ENCODE assay signal across 25 cellular contexts in genomic region chr1:15065736-15066135, GRCh38.
DNase-seq lines count a peak whose midpoint lies in the region; ATAC-seq, FAIRE-seq and TF ChIP-seq lines count a peak whose summit lies in the region.
"Had no signal": no experiment of that assay in that cellular context is flagged by ENCODE, and none has a peak within 500 bp of the region (broad histone marks: within the 10 kb centered on the region; RNA-seq: fewer than 3 reads in every experiment).

No MANE protein-coding gene starts in this region.

- H3K27ac Mint-ChIP-seq in central memory CD8-positive, alpha-beta T cell (ENCODE audit: low read depth), result no peak overlapping the region
- peak overlapping the region; percentile 94 for H3K27ac Mint-ChIP-seq in nephron progenitor cell

- H3K4me1 ChIP-seq in HepG2 (ENCODE audit: insufficient read depth, low read length) (no peaks in the 10 kb centered on the region), right lobe of liver (no peaks in the 10 kb centered on the region), upper lobe of right lung (no peaks in the 10 kb centered on the region)
- H3K4me1 ChIP-seq: SJCRH30 had no signal

- H3K27me3 ChIP-seq in HepG2 (ENCODE audit: control insufficient read depth in 1 of 2, insufficient read depth in 2 of 2, low read length in 2 of 2) (no peaks in the 10 kb centered on the region), right lobe of liver (no peaks in the 10 kb centered on the region), upper lobe of right lung (no peaks in the 10 kb centered on the region)
- H3K27me3 ChIP-seq: SJCRH30 had no signal

- H3K79me2 ChIP-seq in HepG2 (ENCODE audit: insufficient read depth, low read length), result no peaks in the 10 kb centered on the region

- BruUV-seq in HepG2 (replicated peaks; lab: Mats Ljungman, UMichigan), result no TSS peak

- DNase-seq in HepG2 (ENCODE audit: low spot score), result no peak
- no peak for DNase-seq in right lobe of liver
- peak in 1 of 2 donors; percentile 16 for DNase-seq in central memory CD8-positive, alpha-beta T cell (ENCODE audit: low spot score in 2 of 2)
- DNase-seq in nephron progenitor cell, result no peak
- no peak for DNase-seq in upper lobe of right lung
- no peak for DNase-seq in 8988T
- no peak for DNase-seq in T-helper 2 cell
- DNase-seq: Calu3, GM23248, H7, Kasumi-1, MV-4-11, NCI-H1105, NCI-H1436 treated with DMSO at 0.1 percent for 48 hours, NCI-H187 treated with DMSO at 0.1 percent for 48 hours, NCI-H2107, NCI-H524 treated with DMSO at 0.1 percent for 48 hours, NCI-H774, PC-3, SJCRH30 had no signal

- H3K4me1 Mint-ChIP-seq in central memory CD8-positive, alpha-beta T cell, result peaks cover 17% of the 10 kb centered on the region
- peaks cover 17% of the 10 kb centered on the region for H3K4me1 Mint-ChIP-seq in nephron progenitor cell
- H3K4me1 Mint-ChIP-seq: CD14-positive monocyte had no signal

- H3K4me3 ChIP-seq in HepG2 (replicated peaks in 1 of 3; ENCODE audit: insufficient read depth in 1 of 3, low read depth in 2 of 3, low read length in 3 of 3), result no peak overlapping the region
- H3K4me3 ChIP-seq in right lobe of liver, result no peak overlapping the region
- no peak overlapping the region for H3K4me3 ChIP-seq in upper lobe of right lung
- H3K4me3 ChIP-seq: GM23248, SJCRH30 had no signal

- POLR2A ChIA-PET in HepG2 (lab: Yijun Ruan, JAX), result no interaction called here

- WGBS in HepG2 (ENCODE audit: low lambda C conversion rate), result 97% methylated on average over 30 of the region's 30 CpGs
- WGBS in right lobe of liver (ENCODE audit: insufficient coverage, low coverage, low lambda C conversion rate, missing lambda C conversion rate), result 95% methylated on average over 15 of the region's 30 CpGs

- no peak for TF ChIP-seq RAD21 in HepG2 (CRISPR knock-in tag; IDR thresholded peaks at IDR 0.05)

- intact Hi-C loops in HepG2 (cut with micrococcal nuclease; ENCODE audit: unreplicated experiment) (no loop called here), right lobe of liver (cut with DNase I) (no loop called here), upper lobe of right lung (cut with DNase I) (no loop called here)

- TF ChIP-seq EP300 in HepG2 (IDR thresholded peaks at IDR 0.05; ENCODE audit: low read depth in 2 of 2, low read length in 2 of 2) (no peak), HepG2 (CRISPR knock-in tag; IDR thresholded peaks at IDR 0.05; ENCODE audit: borderline replicate concordance) (no peak)

- in situ Hi-C loops in HepG2 (cut with HindIII; ENCODE audit: extremely low pct_ligation_motif_present, low pct_unique_long_range_greater_than_20kb), result no loop called here

- H3K27ac ChIP-seq in HepG2 (ENCODE audit: extremely low read length, insufficient read depth, low read length) (no peak overlapping the region), right lobe of liver (no peak overlapping the region), upper lobe of right lung (no peak overlapping the region)
- H3K27ac ChIP-seq: GM23248, SJCRH30 had no signal

- H3K9ac ChIP-seq in HepG2 (ENCODE audit: insufficient read depth, low read depth, low read length), result no peak overlapping the region
- H3K9ac ChIP-seq: GM23248 had no signal

- TF ChIP-seq CTCF in HepG2 (CRISPR knock-in tag; IDR thresholded peaks at IDR 0.05) (no peak), right lobe of liver (IDR thresholded peaks at IDR 0.05) (no peak), nephron progenitor cell (IDR thresholded peaks at IDR 0.05) (no peak), upper lobe of right lung (IDR thresholded peaks at IDR 0.05) (no peak)

- H4K20me1 ChIP-seq in HepG2 (ENCODE audit: insufficient read depth, low read length), result no peaks in the 10 kb centered on the region

- no peaks in the 10 kb centered on the region for H3K9me3 Mint-ChIP-seq in central memory CD8-positive, alpha-beta T cell
- H3K9me3 Mint-ChIP-seq in nephron progenitor cell, result peaks cover 6% of the 10 kb centered on the region

- H2AFZ ChIP-seq in HepG2 (ENCODE audit: low read length), result no peak overlapping the region
- H2AFZ ChIP-seq: GM23248 had no signal

- FAIRE-seq in HepG2 (lab: Jason Lieb, UNC), result no peak
- FAIRE-seq: A204.1, GM18507 had no signal

- H3K4me2 ChIP-seq in HepG2 (ENCODE audit: low read depth, low read length), result no peak overlapping the region

- H3K9me3 ChIP-seq in HepG2 (ENCODE audit: low read length) (0 out of 2 replicates have a peak, but pooled peaks cover 3% of the 10 kb centered on the region), right lobe of liver (no peaks in the 10 kb centered on the region), upper lobe of right lung (no peaks in the 10 kb centered on the region)
- H3K9me3 ChIP-seq: SJCRH30 had no signal

- H3K4me3 Mint-ChIP-seq in central memory CD8-positive, alpha-beta T cell, result no peak overlapping the region
- H3K4me3 Mint-ChIP-seq in nephron progenitor cell, result no peak overlapping the region
- H3K4me3 Mint-ChIP-seq: CD14-positive monocyte had no signal

- CTCF ChIA-PET in HepG2 (lab: Yijun Ruan, JAX; ENCODE audit: low intra/inter-chr PET ratio, low total read pairs), result no interaction called here

- H3K27me3 Mint-ChIP-seq in central memory CD8-positive, alpha-beta T cell, result no peaks in the 10 kb centered on the region
- H3K27me3 Mint-ChIP-seq in nephron progenitor cell (ENCODE audit: low read depth, poor library complexity), result no peaks in the 10 kb centered on the region

- H3K36me3 Mint-ChIP-seq in central memory CD8-positive, alpha-beta T cell (ENCODE audit: insufficient read depth), result peaks cover 3% of the 10 kb centered on the region
- peaks cover 49% of the 10 kb centered on the region for H3K36me3 Mint-ChIP-seq in nephron progenitor cell (ENCODE audit: low read depth)
- H3K36me3 Mint-ChIP-seq: CD14-positive monocyte had no signal

- peaks cover 22 to 57% of the 10 kb centered on the region in 2 experiments; a peak in 4 of 5 replicates for H3K36me3 ChIP-seq in HepG2 (replicated peaks in 1 of 2; ENCODE audit: control insufficient read depth in 1 of 2, insufficient read depth in 2 of 2, low read length in 2 of 2)
- no peaks in the 10 kb centered on the region for H3K36me3 ChIP-seq in right lobe of liver
- H3K36me3 ChIP-seq in upper lobe of right lung, result peaks cover 29% of the 10 kb centered on the region
- H3K36me3 ChIP-seq: SJCRH30 had no signal

- no peak for ATAC-seq in HepG2
- no peak for ATAC-seq in right lobe of liver
- peak; percentile 71 for ATAC-seq in central memory CD8-positive, alpha-beta T cell (replicated peaks; ENCODE audit: extremely low read depth, poor library complexity, severe bottlenecking)
- peak; percentile 32 for ATAC-seq in upper lobe of right lung
- no peak for ATAC-seq in GM18502 (IDR thresholded peaks at IDR 0.05; ENCODE audit: poor library complexity, unreplicated experiment)
- ATAC-seq: PC-3, SK-N-SH treated with all-trans-retinoic acid at 6 μM for 48 hours had no signal

- TF ChIP-seq POLR2A in HepG2 (IDR thresholded peaks at IDR 0.05; ENCODE audit: insufficient read depth in 1 of 2, low read depth in 2 of 2, low read length in 2 of 2) (no peak), right lobe of liver (IDR thresholded peaks at IDR 0.05) (no peak)

TF ChIP-seq in HepG2, 621 proteins besides CTCF, POLR2A, EP300 and RAD21:
- TF ChIP-seq ISL2 (CRISPR knock-in tag; IDR thresholded peaks at IDR 0.05), result no peak
- peak; percentile 54 for TF ChIP-seq AGO2 (optimal IDR thresholded peaks at IDR 0.05; ENCODE audit: low read depth, low read length)
- no peak for TF ChIP-seq RNF2 (conservative IDR thresholded peaks at IDR 0.05; ENCODE audit: low read depth)
- no peak for TF ChIP-seq ZBTB44 (CRISPR knock-in tag; IDR thresholded peaks at IDR 0.05)

Comparison
In these comparisons a context has a peak if more than half of its experiments do, and no peak if none do; other contexts are left out.
1. ATAC-seq: peak in central memory CD8-positive, alpha-beta T cell (single experiment) and upper lobe of right lung (single experiment); none in HepG2 (single experiment), right lobe of liver (0 of 4) and GM18502 (single experiment).